Comparison of ENCODE assay signal across 8 cellular contexts in the genomic region with DNA sequence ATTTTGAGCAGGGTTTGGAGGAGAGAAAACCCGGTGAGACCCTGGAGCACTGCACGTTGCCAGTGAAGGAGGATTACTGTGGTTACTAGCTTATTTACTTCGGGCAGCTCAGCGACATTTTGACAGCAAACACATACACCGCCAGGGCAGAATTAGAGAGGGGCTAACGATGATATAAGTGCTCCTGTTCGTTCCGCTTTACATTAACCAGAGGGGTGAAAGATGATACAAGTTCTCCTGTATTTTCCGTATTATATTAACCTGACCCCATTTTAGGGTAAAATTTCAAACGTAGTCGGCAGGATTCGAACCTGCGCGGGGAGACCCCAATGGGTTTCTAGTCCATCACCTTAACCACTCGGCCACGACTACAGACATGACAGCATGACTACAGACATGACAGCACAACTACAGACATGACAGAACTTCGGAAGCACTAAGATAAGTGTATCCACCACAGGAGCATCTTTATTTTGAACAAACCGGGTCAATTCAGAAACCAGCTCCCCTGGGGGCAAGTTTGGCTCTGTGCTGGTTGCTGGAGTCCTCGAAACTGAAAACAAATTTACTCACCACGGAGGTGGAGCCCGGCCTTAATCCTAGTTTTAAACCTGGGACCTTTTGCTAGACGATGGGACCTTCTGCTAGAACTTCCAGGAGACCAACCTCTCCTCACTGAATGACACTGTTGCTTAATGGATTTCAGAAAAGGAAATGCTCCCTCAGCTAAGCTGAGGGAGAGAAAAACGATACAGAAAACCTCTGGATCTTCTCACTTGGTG.
A peak's percentile ranks its signal among the peaks of the same experiment; 100 is the strongest.
DNase-seq lines count a peak whose midpoint lies in the region; ATAC-seq, FAIRE-seq and TF ChIP-seq lines count a peak whose summit lies in the region.

No MANE protein-coding gene starts in this region.

- CTCF ChIA-PET in HEK293T (lab: Yijun Ruan, JAX): interaction anchor here (0.5 kb wide), 2 partner anchors 8 to 35 kb away, joined by 3 read pairs; no protein-coding TSS in a partner anchor

- POLR2A ChIA-PET in HEK293T (lab: Yijun Ruan, JAX): interaction anchor here (0.7 to 1.9 kb wide), 21 partner anchors 9 to 1230 kb away, joined by 3 to 10 read pairs (median 4); a partner anchor contains a TSS

- peak overlapping the region in 1 of 2 donors; percentile 20 for H3K4me3 Mint-ChIP-seq in effector memory CD8-positive, alpha-beta T cell
- H3K4me3 Mint-ChIP-seq in stimulated activated effector memory CD8-positive, alpha-beta T cell treated with anti-CD3 and anti-CD28 coated beads, Interleukin-12 subunit alpha, Interleukin-12 subunit beta, amount 100 ng/mL, for 72 hours: peak overlapping the region; percentile 20
- H3K4me3 Mint-ChIP-seq in stimulated activated memory B cell treated with anti-CD40 and anti-IgM and Interleukin-4, amounts not matched to agents 10 μg/mL and 1 μg/mL and 100 μg/mL, for 72 hours: no peak overlapping the region

- no peak overlapping the region for H3K27ac Mint-ChIP-seq in effector memory CD8-positive, alpha-beta T cell
- peak overlapping the region; percentile 84 for H3K27ac Mint-ChIP-seq in stimulated activated effector memory CD8-positive, alpha-beta T cell treated with anti-CD3 and anti-CD28 coated beads, Interleukin-12 subunit alpha, Interleukin-12 subunit beta, amount 100 ng/mL, for 72 hours
- no peak overlapping the region for H3K27ac Mint-ChIP-seq in stimulated activated memory B cell treated with anti-CD40 and anti-IgM and Interleukin-4, amounts not matched to agents 10 μg/mL and 1 μg/mL and 100 μg/mL, for 72 hours

- peak; percentile 99 for FAIRE-seq in G401.6 (lab: Jason Lieb, UNC)

- ATAC-seq in effector memory CD8-positive, alpha-beta T cell (replicated peaks): peak; percentile 32
- peak; percentile 94 for ATAC-seq in stimulated activated effector memory CD8-positive, alpha-beta T cell treated with anti-CD3 and anti-CD28 coated beads, Interleukin-12 subunit alpha, Interleukin-12 subunit beta, amount 100 ng/mL, for 72 hours
- ATAC-seq in HG03097 (IDR thresholded peaks at IDR 0.05; ENCODE audit: low FRiP score, unreplicated experiment): no peak
- no peak for ATAC-seq in stimulated activated memory B cell treated with anti-CD40 and anti-IgM and Interleukin-4, amounts not matched to agents 10 μg/mL and 1 μg/mL and 100 μg/mL, for 72 hours

- peaks cover 4 to 9% of the 10 kb centered on the region in 2 donors for H3K4me1 Mint-ChIP-seq in effector memory CD8-positive, alpha-beta T cell (ENCODE audit: low read depth in 2 of 2)
- H3K4me1 Mint-ChIP-seq in stimulated activated effector memory CD8-positive, alpha-beta T cell treated with anti-CD3 and anti-CD28 coated beads, Interleukin-12 subunit alpha, Interleukin-12 subunit beta, amount 100 ng/mL, for 72 hours: peaks cover 16% of the 10 kb centered on the region
- no peaks in the 10 kb centered on the region for H3K4me1 Mint-ChIP-seq in stimulated activated memory B cell treated with anti-CD40 and anti-IgM and Interleukin-4, amounts not matched to agents 10 μg/mL and 1 μg/mL and 100 μg/mL, for 72 hours

- H3K9me3 Mint-ChIP-seq in effector memory CD8-positive, alpha-beta T cell: peaks cover 0 to 3% of the 10 kb centered on the region in 2 donors
- no peaks in the 10 kb centered on the region for H3K9me3 Mint-ChIP-seq in stimulated activated effector memory CD8-positive, alpha-beta T cell treated with anti-CD3 and anti-CD28 coated beads, Interleukin-12 subunit alpha, Interleukin-12 subunit beta, amount 100 ng/mL, for 72 hours
- H3K9me3 Mint-ChIP-seq in stimulated activated memory B cell treated with anti-CD40 and anti-IgM and Interleukin-4, amounts not matched to agents 10 μg/mL and 1 μg/mL and 100 μg/mL, for 72 hours: peaks cover 4% of the 10 kb centered on the region

- H3K27me3 Mint-ChIP-seq in effector memory CD8-positive, alpha-beta T cell: peaks cover 80 to 94% of the 10 kb centered on the region in 2 donors
- H3K27me3 Mint-ChIP-seq in stimulated activated memory B cell treated with anti-CD40 and anti-IgM and Interleukin-4, amounts not matched to agents 10 μg/mL and 1 μg/mL and 100 μg/mL, for 72 hours: peaks cover 87% of the 10 kb centered on the region

- H3K36me3 Mint-ChIP-seq in effector memory CD8-positive, alpha-beta T cell (ENCODE audit: insufficient read depth): peaks cover 4% of the 10 kb centered on the region
- peaks cover 14% of the 10 kb centered on the region for H3K36me3 Mint-ChIP-seq in stimulated activated effector memory CD8-positive, alpha-beta T cell treated with anti-CD3 and anti-CD28 coated beads, Interleukin-12 subunit alpha, Interleukin-12 subunit beta, amount 100 ng/mL, for 72 hours
- no peaks in the 10 kb centered on the region for H3K36me3 Mint-ChIP-seq in stimulated activated memory B cell treated with anti-CD40 and anti-IgM and Interleukin-4, amounts not matched to agents 10 μg/mL and 1 μg/mL and 100 μg/mL, for 72 hours

- DNase-seq in HEK293T (ENCODE audit: extremely low spot score) (peak; percentile 58), OCI-M2 (lab: John Stamatoyannopoulos, UW; ENCODE audit: unreplicated experiment) (peak; percentile 91), RKO (ENCODE audit: low spot score) (no peak)
- DNase-seq in effector memory CD8-positive, alpha-beta T cell: peak in 1 of 3 experiments; percentile 17
- peak in 1 of 2 donors; percentile 81 for DNase-seq in stimulated activated effector memory CD8-positive, alpha-beta T cell treated with anti-CD3 and anti-CD28 coated beads, Interleukin-12 subunit alpha, Interleukin-12 subunit beta, amount 100 ng/mL, for 72 hours (ENCODE audit: low spot score in 2 of 2)

TF ChIP-seq in HEK293T, 16 proteins besides CTCF, POLR2A, EP300 and RAD21:
- TF ChIP-seq FOXA1 (IDR thresholded peaks at IDR 0.05) (no peak), CTBP1 (IDR thresholded peaks at IDR 0.05; ENCODE audit: borderline replicate concordance) (peak; percentile 55), HDGF (IDR thresholded peaks at IDR 0.05; ENCODE audit: borderline replicate concordance) (no peak), BHLHE40 (IDR thresholded peaks at IDR 0.05; ENCODE audit: borderline replicate concordance) (no peak), FOXK2 (IDR thresholded peaks at IDR 0.05) (peak; percentile 87), ZNF384 (IDR thresholded peaks at IDR 0.05) (no peak), L3MBTL2 (conservative IDR thresholded peaks at IDR 0.05) (peak; percentile 30; the same call in 1 of the 2 replicates)
- TF ChIP-seq, protein P1, sequence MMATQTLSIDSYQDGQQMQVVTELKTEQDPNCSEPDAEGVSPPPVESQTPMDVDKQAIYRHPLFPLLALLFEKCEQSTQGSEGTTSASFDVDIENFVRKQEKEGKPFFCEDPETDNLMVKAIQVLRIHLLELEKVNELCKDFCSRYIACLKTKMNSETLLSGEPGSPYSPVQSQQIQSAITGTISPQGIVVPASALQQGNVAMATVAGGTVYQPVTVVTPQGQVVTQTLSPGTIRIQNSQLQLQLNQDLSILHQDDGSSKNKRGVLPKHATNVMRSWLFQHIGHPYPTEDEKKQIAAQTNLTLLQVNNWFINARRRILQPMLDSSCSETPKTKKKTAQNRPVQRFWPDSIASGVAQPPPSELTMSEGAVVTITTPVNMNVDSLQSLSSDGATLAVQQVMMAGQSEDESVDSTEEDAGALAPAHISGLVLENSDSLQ (IDR thresholded peaks at IDR 0.05): peak; percentile 59

Comparison
In these comparisons a context has a peak if more than half of its experiments do, and no peak if none do; other contexts are left out.
1. ATAC-seq: peak in effector memory CD8-positive, alpha-beta T cell (single experiment) and stimulated activated effector memory CD8-positive, alpha-beta T cell treated with anti-CD3 and anti-CD28 coated beads, Interleukin-12 subunit alpha, Interleukin-12 subunit beta, amount 100 ng/mL, for 72 hours (single experiment); none in HG03097 (single experiment) and stimulated activated memory B cell treated with anti-CD40 and anti-IgM and Interleukin-4, amounts not matched to agents 10 μg/mL and 1 μg/mL and 100 μg/mL, for 72 hours (single experiment).